ENCODE assay signal across 1 cellular context in the genomic region with DNA sequence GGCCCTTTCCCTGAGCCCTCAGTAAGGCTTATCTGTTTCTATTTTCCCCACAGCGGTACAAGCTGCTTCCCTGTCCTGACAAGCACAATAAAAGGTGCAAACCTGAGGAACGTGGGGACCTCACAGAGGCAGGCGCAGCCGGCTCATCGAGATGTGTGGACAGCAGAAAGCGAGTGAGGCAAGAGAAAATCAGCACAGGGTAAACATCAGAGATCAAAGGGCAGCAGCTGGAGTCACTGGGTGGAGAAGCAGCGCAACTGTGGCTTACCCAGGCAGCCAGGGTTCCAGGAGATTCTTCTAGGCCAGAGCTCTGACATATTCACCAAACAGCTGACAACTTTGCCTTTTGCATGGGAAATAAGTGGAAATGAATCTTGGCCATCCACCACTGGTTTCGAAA.
TF ChIP-seq lines count a peak whose summit lies in the region.

No MANE protein-coding gene starts in this region.

TF ChIP-seq in HepG2, 621 proteins besides CTCF, POLR2A, EP300 and RAD21 (continued from another document and continues in another):
- TF ChIP-seq, protein P1, sequence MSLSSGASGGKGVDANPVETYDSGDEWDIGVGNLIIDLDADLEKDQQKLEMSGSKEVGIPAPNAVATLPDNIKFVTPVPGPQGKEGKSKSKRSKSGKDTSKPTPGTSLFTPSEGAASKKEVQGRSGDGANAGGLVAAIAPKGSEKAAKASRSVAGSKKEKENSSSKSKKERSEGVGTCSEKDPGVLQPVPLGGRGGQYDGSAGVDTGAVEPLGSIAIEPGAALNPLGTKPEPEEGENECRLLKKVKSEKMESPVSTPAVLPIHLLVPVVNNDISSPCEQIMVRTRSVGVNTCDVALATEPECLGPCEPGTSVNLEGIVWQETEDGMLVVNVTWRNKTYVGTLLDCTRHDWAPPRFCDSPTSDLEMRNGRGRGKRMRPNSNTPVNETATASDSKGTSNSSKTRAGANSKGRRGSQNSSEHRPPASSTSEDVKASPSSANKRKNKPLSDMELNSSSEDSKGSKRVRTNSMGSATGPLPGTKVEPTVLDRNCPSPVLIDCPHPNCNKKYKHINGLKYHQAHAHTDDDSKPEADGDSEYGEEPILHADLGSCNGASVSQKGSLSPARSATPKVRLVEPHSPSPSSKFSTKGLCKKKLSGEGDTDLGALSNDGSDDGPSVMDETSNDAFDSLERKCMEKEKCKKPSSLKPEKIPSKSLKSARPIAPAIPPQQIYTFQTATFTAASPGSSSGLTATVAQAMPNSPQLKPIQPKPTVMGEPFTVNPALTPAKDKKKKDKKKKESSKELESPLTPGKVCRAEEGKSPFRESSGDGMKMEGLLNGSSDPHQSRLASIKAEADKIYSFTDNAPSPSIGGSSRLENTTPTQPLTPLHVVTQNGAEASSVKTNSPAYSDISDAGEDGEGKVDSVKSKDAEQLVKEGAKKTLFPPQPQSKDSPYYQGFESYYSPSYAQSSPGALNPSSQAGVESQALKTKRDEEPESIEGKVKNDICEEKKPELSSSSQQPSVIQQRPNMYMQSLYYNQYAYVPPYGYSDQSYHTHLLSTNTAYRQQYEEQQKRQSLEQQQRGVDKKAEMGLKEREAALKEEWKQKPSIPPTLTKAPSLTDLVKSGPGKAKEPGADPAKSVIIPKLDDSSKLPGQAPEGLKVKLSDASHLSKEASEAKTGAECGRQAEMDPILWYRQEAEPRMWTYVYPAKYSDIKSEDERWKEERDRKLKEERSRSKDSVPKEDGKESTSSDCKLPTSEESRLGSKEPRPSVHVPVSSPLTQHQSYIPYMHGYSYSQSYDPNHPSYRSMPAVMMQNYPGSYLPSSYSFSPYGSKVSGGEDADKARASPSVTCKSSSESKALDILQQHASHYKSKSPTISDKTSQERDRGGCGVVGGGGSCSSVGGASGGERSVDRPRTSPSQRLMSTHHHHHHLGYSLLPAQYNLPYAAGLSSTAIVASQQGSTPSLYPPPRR (CRISPR knock-in tag; IDR thresholded peaks at IDR 0.05; ENCODE audit: borderline replicate concordance) = peak; percentile 60; the same call in 1 of the 2 replicates
- TF ChIP-seq ARNTL (CRISPR knock-in tag; IDR thresholded peaks at IDR 0.05) = no peak
- TF ChIP-seq ZBTB3 (CRISPR knock-in tag; IDR thresholded peaks at IDR 0.05; ENCODE audit: borderline replicate concordance, low read depth) = 0 out of 2 replicates have a peak, but pooled peaks have one; percentile 43
- no peak for TF ChIP-seq SP140L (CRISPR knock-in tag; IDR thresholded peaks at IDR 0.05; ENCODE audit: borderline replicate concordance)
- TF ChIP-seq RNF2 (conservative IDR thresholded peaks at IDR 0.05; ENCODE audit: low read depth) = no peak
- no peak for TF ChIP-seq ZNF577 (CRISPR knock-in tag; IDR thresholded peaks at IDR 0.05; ENCODE audit: borderline replicate concordance, low read depth)
- no peak for TF ChIP-seq TCF7L2 (IDR thresholded peaks at IDR 0.05; ENCODE audit: low read depth, low read length)
- TF ChIP-seq ZNF30 (CRISPR knock-in tag; IDR thresholded peaks at IDR 0.05) = no peak
- peak; percentile 80 for TF ChIP-seq DPF2 (CRISPR knock-in tag; IDR thresholded peaks at IDR 0.05; ENCODE audit: borderline replicate concordance, low read depth)
- TF ChIP-seq, protein P2, sequence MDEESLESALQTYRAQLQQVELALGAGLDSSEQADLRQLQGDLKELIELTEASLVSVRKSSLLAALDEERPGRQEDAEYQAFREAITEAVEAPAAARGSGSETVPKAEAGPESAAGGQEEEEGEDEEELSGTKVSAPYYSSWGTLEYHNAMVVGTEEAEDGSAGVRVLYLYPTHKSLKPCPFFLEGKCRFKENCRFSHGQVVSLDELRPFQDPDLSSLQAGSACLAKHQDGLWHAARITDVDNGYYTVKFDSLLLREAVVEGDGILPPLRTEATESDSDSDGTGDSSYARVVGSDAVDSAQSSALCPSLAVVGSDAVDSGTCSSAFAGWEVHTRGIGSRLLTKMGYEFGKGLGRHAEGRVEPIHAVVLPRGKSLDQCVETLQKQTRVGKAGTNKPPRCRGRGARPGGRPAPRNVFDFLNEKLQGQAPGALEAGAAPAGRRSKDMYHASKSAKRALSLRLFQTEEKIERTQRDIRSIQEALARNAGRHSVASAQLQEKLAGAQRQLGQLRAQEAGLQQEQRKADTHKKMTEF (CRISPR knock-in tag; IDR thresholded peaks at IDR 0.05) = no peak
- no peak for TF ChIP-seq DR1 (CRISPR knock-in tag; IDR thresholded peaks at IDR 0.05)
- no peak for TF ChIP-seq ZNF34 (CRISPR knock-in tag; IDR thresholded peaks at IDR 0.05; ENCODE audit: borderline replicate concordance)
- TF ChIP-seq, protein P3, sequence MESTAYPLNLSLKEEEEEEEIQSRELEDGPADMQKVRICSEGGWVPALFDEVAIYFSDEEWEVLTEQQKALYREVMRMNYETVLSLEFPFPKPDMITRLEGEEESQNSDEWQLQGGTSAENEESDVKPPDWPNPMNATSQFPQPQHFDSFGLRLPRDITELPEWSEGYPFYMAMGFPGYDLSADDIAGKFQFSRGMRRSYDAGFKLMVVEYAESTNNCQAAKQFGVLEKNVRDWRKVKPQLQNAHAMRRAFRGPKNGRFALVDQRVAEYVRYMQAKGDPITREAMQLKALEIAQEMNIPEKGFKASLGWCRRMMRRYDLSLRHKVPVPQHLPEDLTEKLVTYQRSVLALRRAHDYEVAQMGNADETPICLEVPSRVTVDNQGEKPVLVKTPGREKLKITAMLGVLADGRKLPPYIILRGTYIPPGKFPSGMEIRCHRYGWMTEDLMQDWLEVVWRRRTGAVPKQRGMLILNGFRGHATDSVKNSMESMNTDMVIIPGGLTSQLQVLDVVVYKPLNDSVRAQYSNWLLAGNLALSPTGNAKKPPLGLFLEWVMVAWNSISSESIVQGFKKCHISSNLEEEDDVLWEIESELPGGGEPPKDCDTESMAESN (CRISPR knock-in tag; conservative IDR thresholded peaks at IDR 0.05) = no peak
- peak; percentile 46; the same call in 1 of the 2 replicates for TF ChIP-seq KDM2A (CRISPR knock-in tag; IDR thresholded peaks at IDR 0.05; ENCODE audit: borderline replicate concordance, low read depth)
- no peak for TF ChIP-seq ZNF790 (CRISPR knock-in tag; IDR thresholded peaks at IDR 0.05; ENCODE audit: borderline replicate concordance)
- TF ChIP-seq THYN1 (CRISPR knock-in tag; IDR thresholded peaks at IDR 0.05; ENCODE audit: borderline replicate concordance, low read depth) = no peak
- TF ChIP-seq TCF7 (IDR thresholded peaks at IDR 0.05; ENCODE audit: low read depth) = peak; percentile 61; the same call in 1 of the 2 replicates
- TF ChIP-seq RARA (CRISPR knock-in tag; IDR thresholded peaks at IDR 0.05) = no peak
- TF ChIP-seq JUND (CRISPR knock-in tag; IDR thresholded peaks at IDR 0.05) = no peak
- TF ChIP-seq ZNF44 (CRISPR knock-in tag; IDR thresholded peaks at IDR 0.05) = no peak
- no peak for TF ChIP-seq NFKB2 (CRISPR knock-in tag; IDR thresholded peaks at IDR 0.05; ENCODE audit: borderline replicate concordance)
- peak; percentile 91 for TF ChIP-seq ZNF331 (CRISPR knock-in tag; IDR thresholded peaks at IDR 0.05)
- no peak for TF ChIP-seq ZSCAN25 (CRISPR knock-in tag; IDR thresholded peaks at IDR 0.05)
- TF ChIP-seq ZBTB38 (CRISPR knock-in tag; IDR thresholded peaks at IDR 0.05) = no peak
- TF ChIP-seq NCOA2 (CRISPR knock-in tag; IDR thresholded peaks at IDR 0.05) = peak; percentile 73; the same call in 1 of the 2 replicates
- no peak for TF ChIP-seq ZFAT (CRISPR knock-in tag; conservative IDR thresholded peaks at IDR 0.05)
- no peak for TF ChIP-seq ZNF484 (CRISPR knock-in tag; IDR thresholded peaks at IDR 0.05; ENCODE audit: borderline replicate concordance, low read depth)
- TF ChIP-seq NR2F1 (CRISPR knock-in tag; IDR thresholded peaks at IDR 0.05) = peak; percentile 90 to 94
- peak; percentile 71; the same call in 1 of the 2 replicates for TF ChIP-seq FOXK1 (CRISPR knock-in tag; IDR thresholded peaks at IDR 0.05; ENCODE audit: borderline replicate concordance, low read depth)
- TF ChIP-seq, protein P4, sequence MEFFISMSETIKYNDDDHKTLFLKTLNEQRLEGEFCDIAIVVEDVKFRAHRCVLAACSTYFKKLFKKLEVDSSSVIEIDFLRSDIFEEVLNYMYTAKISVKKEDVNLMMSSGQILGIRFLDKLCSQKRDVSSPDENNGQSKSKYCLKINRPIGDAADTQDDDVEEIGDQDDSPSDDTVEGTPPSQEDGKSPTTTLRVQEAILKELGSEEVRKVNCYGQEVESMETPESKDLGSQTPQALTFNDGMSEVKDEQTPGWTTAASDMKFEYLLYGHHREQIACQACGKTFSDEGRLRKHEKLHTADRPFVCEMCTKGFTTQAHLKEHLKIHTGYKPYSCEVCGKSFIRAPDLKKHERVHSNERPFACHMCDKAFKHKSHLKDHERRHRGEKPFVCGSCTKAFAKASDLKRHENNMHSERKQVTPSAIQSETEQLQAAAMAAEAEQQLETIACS (CRISPR knock-in tag; IDR thresholded peaks at IDR 0.05) = no peak
- TF ChIP-seq NFE2L1 (CRISPR knock-in tag; IDR thresholded peaks at IDR 0.05; ENCODE audit: borderline replicate concordance) = no peak
- TF ChIP-seq CCAR2 (optimal IDR thresholded peaks at IDR 0.05; ENCODE audit: low read depth, low read length) = no peak
- TF ChIP-seq, protein P5, sequence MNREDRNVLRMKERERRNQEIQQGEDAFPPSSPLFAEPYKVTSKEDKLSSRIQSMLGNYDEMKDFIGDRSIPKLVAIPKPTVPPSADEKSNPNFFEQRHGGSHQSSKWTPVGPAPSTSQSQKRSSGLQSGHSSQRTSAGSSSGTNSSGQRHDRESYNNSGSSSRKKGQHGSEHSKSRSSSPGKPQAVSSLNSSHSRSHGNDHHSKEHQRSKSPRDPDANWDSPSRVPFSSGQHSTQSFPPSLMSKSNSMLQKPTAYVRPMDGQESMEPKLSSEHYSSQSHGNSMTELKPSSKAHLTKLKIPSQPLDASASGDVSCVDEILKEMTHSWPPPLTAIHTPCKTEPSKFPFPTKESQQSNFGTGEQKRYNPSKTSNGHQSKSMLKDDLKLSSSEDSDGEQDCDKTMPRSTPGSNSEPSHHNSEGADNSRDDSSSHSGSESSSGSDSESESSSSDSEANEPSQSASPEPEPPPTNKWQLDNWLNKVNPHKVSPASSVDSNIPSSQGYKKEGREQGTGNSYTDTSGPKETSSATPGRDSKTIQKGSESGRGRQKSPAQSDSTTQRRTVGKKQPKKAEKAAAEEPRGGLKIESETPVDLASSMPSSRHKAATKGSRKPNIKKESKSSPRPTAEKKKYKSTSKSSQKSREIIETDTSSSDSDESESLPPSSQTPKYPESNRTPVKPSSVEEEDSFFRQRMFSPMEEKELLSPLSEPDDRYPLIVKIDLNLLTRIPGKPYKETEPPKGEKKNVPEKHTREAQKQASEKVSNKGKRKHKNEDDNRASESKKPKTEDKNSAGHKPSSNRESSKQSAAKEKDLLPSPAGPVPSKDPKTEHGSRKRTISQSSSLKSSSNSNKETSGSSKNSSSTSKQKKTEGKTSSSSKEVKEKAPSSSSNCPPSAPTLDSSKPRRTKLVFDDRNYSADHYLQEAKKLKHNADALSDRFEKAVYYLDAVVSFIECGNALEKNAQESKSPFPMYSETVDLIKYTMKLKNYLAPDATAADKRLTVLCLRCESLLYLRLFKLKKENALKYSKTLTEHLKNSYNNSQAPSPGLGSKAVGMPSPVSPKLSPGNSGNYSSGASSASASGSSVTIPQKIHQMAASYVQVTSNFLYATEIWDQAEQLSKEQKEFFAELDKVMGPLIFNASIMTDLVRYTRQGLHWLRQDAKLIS (CRISPR knock-in tag; IDR thresholded peaks at IDR 0.05) = no peak
- TF ChIP-seq, protein P6, sequence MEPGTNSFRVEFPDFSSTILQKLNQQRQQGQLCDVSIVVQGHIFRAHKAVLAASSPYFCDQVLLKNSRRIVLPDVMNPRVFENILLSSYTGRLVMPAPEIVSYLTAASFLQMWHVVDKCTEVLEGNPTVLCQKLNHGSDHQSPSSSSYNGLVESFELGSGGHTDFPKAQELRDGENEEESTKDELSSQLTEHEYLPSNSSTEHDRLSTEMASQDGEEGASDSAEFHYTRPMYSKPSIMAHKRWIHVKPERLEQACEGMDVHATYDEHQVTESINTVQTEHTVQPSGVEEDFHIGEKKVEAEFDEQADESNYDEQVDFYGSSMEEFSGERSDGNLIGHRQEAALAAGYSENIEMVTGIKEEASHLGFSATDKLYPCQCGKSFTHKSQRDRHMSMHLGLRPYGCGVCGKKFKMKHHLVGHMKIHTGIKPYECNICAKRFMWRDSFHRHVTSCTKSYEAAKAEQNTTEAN (CRISPR knock-in tag; conservative IDR thresholded peaks at IDR 0.05) = peak; percentile 59
- no peak for TF ChIP-seq MXD4 (CRISPR knock-in tag; IDR thresholded peaks at IDR 0.05)
- TF ChIP-seq MZF1 (CRISPR knock-in tag; IDR thresholded peaks at IDR 0.05; ENCODE audit: borderline replicate concordance) = no peak
- peak; percentile 57; the same call in 1 of the 2 replicates for TF ChIP-seq ISL2 (CRISPR knock-in tag; IDR thresholded peaks at IDR 0.05)
- TF ChIP-seq, protein P7, sequence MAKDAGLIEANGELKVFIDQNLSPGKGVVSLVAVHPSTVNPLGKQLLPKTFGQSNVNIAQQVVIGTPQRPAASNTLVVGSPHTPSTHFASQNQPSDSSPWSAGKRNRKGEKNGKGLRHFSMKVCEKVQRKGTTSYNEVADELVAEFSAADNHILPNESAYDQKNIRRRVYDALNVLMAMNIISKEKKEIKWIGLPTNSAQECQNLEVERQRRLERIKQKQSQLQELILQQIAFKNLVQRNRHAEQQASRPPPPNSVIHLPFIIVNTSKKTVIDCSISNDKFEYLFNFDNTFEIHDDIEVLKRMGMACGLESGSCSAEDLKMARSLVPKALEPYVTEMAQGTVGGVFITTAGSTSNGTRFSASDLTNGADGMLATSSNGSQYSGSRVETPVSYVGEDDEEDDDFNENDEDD (CRISPR knock-in tag; IDR thresholded peaks at IDR 0.05; ENCODE audit: borderline replicate concordance) = no peak
- no peak for TF ChIP-seq ADNP (CRISPR knock-in tag; IDR thresholded peaks at IDR 0.05)
- no peak for TF ChIP-seq FOXP1 (IDR thresholded peaks at IDR 0.05)
- TF ChIP-seq FOXP1 (CRISPR knock-in tag; IDR thresholded peaks at IDR 0.05) = peak; percentile 59
- TF ChIP-seq, protein P8, sequence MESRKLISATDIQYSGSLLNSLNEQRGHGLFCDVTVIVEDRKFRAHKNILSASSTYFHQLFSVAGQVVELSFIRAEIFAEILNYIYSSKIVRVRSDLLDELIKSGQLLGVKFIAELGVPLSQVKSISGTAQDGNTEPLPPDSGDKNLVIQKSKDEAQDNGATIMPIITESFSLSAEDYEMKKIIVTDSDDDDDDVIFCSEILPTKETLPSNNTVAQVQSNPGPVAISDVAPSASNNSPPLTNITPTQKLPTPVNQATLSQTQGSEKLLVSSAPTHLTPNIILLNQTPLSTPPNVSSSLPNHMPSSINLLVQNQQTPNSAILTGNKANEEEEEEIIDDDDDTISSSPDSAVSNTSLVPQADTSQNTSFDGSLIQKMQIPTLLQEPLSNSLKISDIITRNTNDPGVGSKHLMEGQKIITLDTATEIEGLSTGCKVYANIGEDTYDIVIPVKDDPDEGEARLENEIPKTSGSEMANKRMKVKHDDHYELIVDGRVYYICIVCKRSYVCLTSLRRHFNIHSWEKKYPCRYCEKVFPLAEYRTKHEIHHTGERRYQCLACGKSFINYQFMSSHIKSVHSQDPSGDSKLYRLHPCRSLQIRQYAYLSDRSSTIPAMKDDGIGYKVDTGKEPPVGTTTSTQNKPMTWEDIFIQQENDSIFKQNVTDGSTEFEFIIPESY (CRISPR knock-in tag; IDR thresholded peaks at IDR 0.05) = no peak
- TF ChIP-seq, protein P9, sequence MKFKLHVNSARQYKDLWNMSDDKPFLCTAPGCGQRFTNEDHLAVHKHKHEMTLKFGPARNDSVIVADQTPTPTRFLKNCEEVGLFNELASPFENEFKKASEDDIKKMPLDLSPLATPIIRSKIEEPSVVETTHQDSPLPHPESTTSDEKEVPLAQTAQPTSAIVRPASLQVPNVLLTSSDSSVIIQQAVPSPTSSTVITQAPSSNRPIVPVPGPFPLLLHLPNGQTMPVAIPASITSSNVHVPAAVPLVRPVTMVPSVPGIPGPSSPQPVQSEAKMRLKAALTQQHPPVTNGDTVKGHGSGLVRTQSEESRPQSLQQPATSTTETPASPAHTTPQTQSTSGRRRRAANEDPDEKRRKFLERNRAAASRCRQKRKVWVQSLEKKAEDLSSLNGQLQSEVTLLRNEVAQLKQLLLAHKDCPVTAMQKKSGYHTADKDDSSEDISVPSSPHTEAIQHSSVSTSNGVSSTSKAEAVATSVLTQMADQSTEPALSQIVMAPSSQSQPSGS (CRISPR knock-in tag; IDR thresholded peaks at IDR 0.05) = peak; percentile 58; the same call in 1 of the 2 replicates
